ENCODE assay signal across 1 cellular context in genomic region chr9:78235296-78235770, GRCh38.
A peak's percentile ranks its signal among the peaks of the same experiment; 100 is the strongest.
TF ChIP-seq lines count a peak whose summit lies in the region.

No MANE protein-coding gene starts in this region.

TF ChIP-seq in K562, 482 proteins besides CTCF, POLR2A, EP300 and RAD21 (continued from another document):
- TF ChIP-seq, protein P1, sequence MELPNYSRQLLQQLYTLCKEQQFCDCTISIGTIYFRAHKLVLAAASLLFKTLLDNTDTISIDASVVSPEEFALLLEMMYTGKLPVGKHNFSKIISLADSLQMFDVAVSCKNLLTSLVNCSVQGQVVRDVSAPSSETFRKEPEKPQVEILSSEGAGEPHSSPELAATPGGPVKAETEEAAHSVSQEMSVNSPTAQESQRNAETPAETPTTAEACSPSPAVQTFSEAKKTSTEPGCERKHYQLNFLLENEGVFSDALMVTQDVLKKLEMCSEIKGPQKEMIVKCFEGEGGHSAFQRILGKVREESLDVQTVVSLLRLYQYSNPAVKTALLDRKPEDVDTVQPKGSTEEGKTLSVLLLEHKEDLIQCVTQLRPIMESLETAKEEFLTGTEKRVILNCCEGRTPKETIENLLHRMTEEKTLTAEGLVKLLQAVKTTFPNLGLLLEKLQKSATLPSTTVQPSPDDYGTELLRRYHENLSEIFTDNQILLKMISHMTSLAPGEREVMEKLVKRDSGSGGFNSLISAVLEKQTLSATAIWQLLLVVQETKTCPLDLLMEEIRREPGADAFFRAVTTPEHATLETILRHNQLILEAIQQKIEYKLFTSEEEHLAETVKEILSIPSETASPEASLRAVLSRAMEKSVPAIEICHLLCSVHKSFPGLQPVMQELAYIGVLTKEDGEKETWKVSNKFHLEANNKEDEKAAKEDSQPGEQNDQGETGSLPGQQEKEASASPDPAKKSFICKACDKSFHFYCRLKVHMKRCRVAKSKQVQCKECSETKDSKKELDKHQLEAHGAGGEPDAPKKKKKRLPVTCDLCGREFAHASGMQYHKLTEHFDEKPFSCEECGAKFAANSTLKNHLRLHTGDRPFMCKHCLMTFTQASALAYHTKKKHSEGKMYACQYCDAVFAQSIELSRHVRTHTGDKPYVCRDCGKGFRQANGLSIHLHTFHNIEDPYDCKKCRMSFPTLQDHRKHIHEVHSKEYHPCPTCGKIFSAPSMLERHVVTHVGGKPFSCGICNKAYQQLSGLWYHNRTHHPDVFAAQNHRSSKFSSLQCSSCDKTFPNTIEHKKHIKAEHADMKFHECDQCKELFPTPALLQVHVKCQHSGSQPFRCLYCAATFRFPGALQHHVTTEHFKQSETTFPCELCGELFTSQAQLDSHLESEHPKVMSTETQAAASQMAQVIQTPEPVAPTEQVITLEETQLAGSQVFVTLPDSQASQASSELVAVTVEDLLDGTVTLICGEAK (IDR thresholded peaks at IDR 0.05) = peak; percentile 30; the same call in 1 of the 2 replicates
- TF ChIP-seq, protein P1 (CRISPR knock-in tag; IDR thresholded peaks at IDR 0.05) = no peak
- TF ChIP-seq LCOR (CRISPR knock-in tag; IDR thresholded peaks at IDR 0.05) (0 out of 2 replicates have a peak, but pooled peaks have one; percentile 9), SMARCE1 (IDR thresholded peaks at IDR 0.05) (0 out of 2 replicates have a peak, but pooled peaks have one; percentile 37)
